9 cellular contexts compared by ENCODE assay signal in the genomic region with DNA sequence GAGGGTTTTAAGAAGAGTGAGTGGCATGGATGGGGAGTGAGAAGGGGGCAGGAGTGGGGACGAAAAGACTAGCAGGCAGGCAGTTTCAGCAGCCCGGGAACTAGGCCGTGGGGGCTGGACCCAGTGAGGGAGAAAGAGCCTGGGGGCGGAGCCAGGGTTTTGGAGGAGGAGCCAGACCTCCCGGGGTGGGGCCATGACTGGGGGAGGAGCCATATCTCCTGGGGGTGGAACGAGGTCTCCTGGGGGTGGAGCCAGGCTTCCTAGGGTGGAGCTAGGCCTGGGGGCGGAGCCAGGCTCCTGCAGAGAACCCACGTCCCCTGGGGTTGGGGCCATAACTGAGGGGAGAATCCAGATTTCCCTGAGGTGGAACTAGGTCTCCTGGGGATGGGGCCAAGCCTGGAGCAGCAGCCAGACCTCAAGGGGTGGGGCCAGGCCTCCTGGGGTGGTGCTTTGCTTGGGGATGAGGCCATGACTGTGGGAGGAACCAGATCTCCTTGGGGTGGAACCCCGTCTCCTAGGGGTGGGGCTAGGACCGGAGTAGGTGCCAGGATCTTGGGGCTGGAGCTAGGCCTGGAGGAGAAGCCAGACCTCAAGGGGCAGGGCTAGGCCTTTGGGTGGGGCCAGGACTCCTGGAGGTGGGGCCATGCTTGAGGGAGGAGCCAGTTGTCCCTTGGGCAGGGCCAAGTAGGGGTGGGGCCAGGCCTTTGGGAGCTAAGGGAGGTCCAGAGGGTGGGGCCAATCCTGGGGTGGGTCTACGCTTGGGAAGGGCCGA. TPM values are rescaled to one million over a fixed set of nuclear protein-coding genes. Genes with fewer than 3 reads are reported as not detected.
A peak's percentile ranks its signal among the peaks of the same experiment; 100 is the strongest.
DNase-seq lines count a peak whose midpoint lies in the region; ATAC-seq and TF ChIP-seq lines count a peak whose summit lies in the region.
"Had no signal": no experiment of that assay in that cellular context is flagged by ENCODE, and none has a peak within 500 bp of the region (broad histone marks: within the 10 kb centered on the region; RNA-seq: fewer than 3 reads in every experiment).

No MANE protein-coding gene starts in this region.

- CTCF ChIA-PET in OCI-LY7 (lab: Charles Lee; ENCODE audit: unreplicated experiment): no interaction called here

- H3K4me1 ChIP-seq in OCI-LY7 (ENCODE audit: insufficient read depth, low read length, poor library complexity, severe bottlenecking): no peaks in the 10 kb centered on the region

- H3K4me2 ChIP-seq in OCI-LY7 (ENCODE audit: low read length): no peak overlapping the region

- H3K79me2 ChIP-seq in OCI-LY7 (ENCODE audit: insufficient read depth, low read depth, low read length): no peaks in the 10 kb centered on the region

- H2AFZ ChIP-seq in OCI-LY7 (ENCODE audit: low read length): peak overlapping the region; percentile 18; the same call in 1 of the 2 replicates

- no peaks in the 10 kb centered on the region for H3K9me2 ChIP-seq in OCI-LY7 (ENCODE audit: insufficient read depth, low read length)

- intact Hi-C loops in OCI-LY7 (cut with micrococcal nuclease; ENCODE audit: unreplicated experiment): no loop called here

- no peak overlapping the region for H3K27ac ChIP-seq in OCI-LY7 (ENCODE audit: low read depth, low read length, poor library complexity, severe bottlenecking)
- H3K27ac ChIP-seq: C4-2B had no signal

- DNase-seq in activated CD4-positive, alpha-beta T cell treated with anti-CD3 and anti-CD28 coated beads for 24 hours (ENCODE audit: low read depth in 2 of 2): peak; percentile 10 to 12
- DNase-seq in activated CD4-positive, alpha-beta T cell treated with anti-CD3 and anti-CD28 coated beads, Interleukin-2, amount 50 U/mL, for 1 hour: no peak
- peak; percentile 58 for DNase-seq in OCI-LY7 (ENCODE audit: low spot score)
- DNase-seq in stimulated activated effector memory CD8-positive, alpha-beta T cell treated with anti-CD3 and anti-CD28 coated beads, Interleukin-12 subunit alpha, Interleukin-12 subunit beta, amount 100 ng/mL, for 72 hours (ENCODE audit: low spot score in 2 of 2): peak in 1 of 2 donors; percentile 58
- no peak for DNase-seq in NCI-H2029 (lab: John Stamatoyannopoulos, UW)
- no peak for DNase-seq in glomerular visceral epithelial cell (ENCODE audit: extremely low spot score)

- peaks cover 17% of the 10 kb centered on the region for H3K4me1 Mint-ChIP-seq in stimulated activated effector memory CD8-positive, alpha-beta T cell treated with anti-CD3 and anti-CD28 coated beads, Interleukin-12 subunit alpha, Interleukin-12 subunit beta, amount 100 ng/mL, for 72 hours

- H3K4me3 ChIP-seq in OCI-LY7 (ENCODE audit: low read depth, low read length, poor library complexity, severe bottlenecking): no peak overlapping the region

- no peak for TF ChIP-seq CTCF in OCI-LY7 (conservative IDR thresholded peaks at IDR 0.05; ENCODE audit: low read length)

- peaks cover 5% of the 10 kb centered on the region for H3K9me3 Mint-ChIP-seq in stimulated activated effector memory CD8-positive, alpha-beta T cell treated with anti-CD3 and anti-CD28 coated beads, Interleukin-12 subunit alpha, Interleukin-12 subunit beta, amount 100 ng/mL, for 72 hours

- H3K4me3 Mint-ChIP-seq in stimulated activated effector memory CD8-positive, alpha-beta T cell treated with anti-CD3 and anti-CD28 coated beads, Interleukin-12 subunit alpha, Interleukin-12 subunit beta, amount 100 ng/mL, for 72 hours: no peak overlapping the region

- H3K27ac Mint-ChIP-seq in stimulated activated effector memory CD8-positive, alpha-beta T cell treated with anti-CD3 and anti-CD28 coated beads, Interleukin-12 subunit alpha, Interleukin-12 subunit beta, amount 100 ng/mL, for 72 hours: no peak overlapping the region

- peaks cover 8% of the 10 kb centered on the region for H3K36me3 Mint-ChIP-seq in stimulated activated effector memory CD8-positive, alpha-beta T cell treated with anti-CD3 and anti-CD28 coated beads, Interleukin-12 subunit alpha, Interleukin-12 subunit beta, amount 100 ng/mL, for 72 hours

- ATAC-seq in esophagus mucosa (peak; percentile 65), GM19328 (IDR thresholded peaks at IDR 0.05; ENCODE audit: unreplicated experiment) (no peak)
- peak; percentile 52 for ATAC-seq in stimulated activated effector memory CD8-positive, alpha-beta T cell treated with anti-CD3 and anti-CD28 coated beads, Interleukin-12 subunit alpha, Interleukin-12 subunit beta, amount 100 ng/mL, for 72 hours

- H3K9me3 ChIP-seq in OCI-LY7 (ENCODE audit: low read length): no peaks in the 10 kb centered on the region

- POLR2A ChIA-PET in OCI-LY7 (lab: Charles Lee): no interaction called here

- no peaks in the 10 kb centered on the region for H4K20me1 ChIP-seq in OCI-LY7 (ENCODE audit: insufficient read depth, low read length)

- H3K36me3 ChIP-seq in OCI-LY7 (ENCODE audit: insufficient read depth, low read length): no peaks in the 10 kb centered on the region

- BruUV-seq in OCI-LY7 (replicated peaks; lab: Mats Ljungman, UMichigan): no TSS peak

RNA-seq across cellular contexts. Expression of a gene that starts 41.7 kb away (rescaled TPM):
- not detected in 2 replicates for total RNA-seq in OCI-LY7 (2014; rRNA removed; shearing (Covaris generic))
- total RNA-seq in OCI-LY7 (2022): not detected in 2 replicates
- 0.16 TPM for total RNA-seq in esophagus mucosa

Comparison
In these comparisons a context has a peak if more than half of its experiments do, and no peak if none do; other contexts are left out.
1. DNase-seq: peak in activated CD4-positive, alpha-beta T cell treated with anti-CD3 and anti-CD28 coated beads for 24 hours (2 of 2) and OCI-LY7 (single experiment); none in activated CD4-positive, alpha-beta T cell treated with anti-CD3 and anti-CD28 coated beads, Interleukin-2, amount 50 U/mL, for 1 hour (single experiment), NCI-H2029 (single experiment) and glomerular visceral epithelial cell (single experiment).